ENCODE assay signal across 18 cellular contexts in genomic region chr9:29976981-29977380, GRCh38.
"Had no signal": no experiment of that assay in that cellular context is flagged by ENCODE, and none has a peak within 500 bp of the region (broad histone marks: within the 10 kb centered on the region; RNA-seq: fewer than 3 reads in every experiment).

No MANE protein-coding gene starts in this region.

- H3K9me3 ChIP-seq: esophagus muscularis mucosa, gastroesophageal sphincter, heart left ventricle, left lung, lower lobe of right lung, mucosa of descending colon had no signal

- DNase-seq: dermis blood vessel endothelial cell; dorsolateral prefrontal cortex; effector CD4-positive, alpha-beta T cell; effector memory CD4-positive, alpha-beta T cell; foreskin keratinocyte; heart left ventricle; hippocampal formation; left cardiac atrium; left lung; left ventricle myocardium superior; lower lobe of right lung; mucosa of descending colon; naive B cell had no signal

- H3K27ac Mint-ChIP-seq: memory B cell, mesothelial cell of epicardium, naive B cell had no signal

- ATAC-seq: foreskin keratinocyte, gastroesophageal sphincter, heart left ventricle, left cardiac atrium, left lung, left ventricle myocardium superior, lower lobe of right lung, mucosa of descending colon had no signal

- H3K4me3 Mint-ChIP-seq: memory B cell, mesothelial cell of epicardium, naive B cell had no signal

- H3K36me3 Mint-ChIP-seq: memory B cell, mesothelial cell of epicardium, naive B cell had no signal

- H3K27ac ChIP-seq: coronary artery, dorsolateral prefrontal cortex, esophagus muscularis mucosa, foreskin keratinocyte, gastroesophageal sphincter, heart left ventricle, left lung, lower lobe of right lung had no signal

- H3K4me1 ChIP-seq: esophagus muscularis mucosa, foreskin keratinocyte, gastroesophageal sphincter, heart left ventricle, left lung, lower lobe of right lung had no signal

- H3K4me3 ChIP-seq: coronary artery, dorsolateral prefrontal cortex, esophagus muscularis mucosa, gastroesophageal sphincter, heart left ventricle, left lung, lower lobe of right lung, mucosa of descending colon had no signal

- H3K27me3 ChIP-seq: dorsolateral prefrontal cortex, esophagus muscularis mucosa, foreskin keratinocyte, gastroesophageal sphincter, heart left ventricle, left lung had no signal

- H3K27me3 Mint-ChIP-seq: memory B cell, naive B cell had no signal

- H3K36me3 ChIP-seq: esophagus muscularis mucosa, gastroesophageal sphincter, heart left ventricle, left lung, lower lobe of right lung had no signal

- H3K9me3 Mint-ChIP-seq: mesothelial cell of epicardium had no signal

- H3K4me1 Mint-ChIP-seq: memory B cell, mesothelial cell of epicardium, naive B cell had no signal
